Comparison of ENCODE assay signal across 8 cellular contexts in the genomic region with DNA sequence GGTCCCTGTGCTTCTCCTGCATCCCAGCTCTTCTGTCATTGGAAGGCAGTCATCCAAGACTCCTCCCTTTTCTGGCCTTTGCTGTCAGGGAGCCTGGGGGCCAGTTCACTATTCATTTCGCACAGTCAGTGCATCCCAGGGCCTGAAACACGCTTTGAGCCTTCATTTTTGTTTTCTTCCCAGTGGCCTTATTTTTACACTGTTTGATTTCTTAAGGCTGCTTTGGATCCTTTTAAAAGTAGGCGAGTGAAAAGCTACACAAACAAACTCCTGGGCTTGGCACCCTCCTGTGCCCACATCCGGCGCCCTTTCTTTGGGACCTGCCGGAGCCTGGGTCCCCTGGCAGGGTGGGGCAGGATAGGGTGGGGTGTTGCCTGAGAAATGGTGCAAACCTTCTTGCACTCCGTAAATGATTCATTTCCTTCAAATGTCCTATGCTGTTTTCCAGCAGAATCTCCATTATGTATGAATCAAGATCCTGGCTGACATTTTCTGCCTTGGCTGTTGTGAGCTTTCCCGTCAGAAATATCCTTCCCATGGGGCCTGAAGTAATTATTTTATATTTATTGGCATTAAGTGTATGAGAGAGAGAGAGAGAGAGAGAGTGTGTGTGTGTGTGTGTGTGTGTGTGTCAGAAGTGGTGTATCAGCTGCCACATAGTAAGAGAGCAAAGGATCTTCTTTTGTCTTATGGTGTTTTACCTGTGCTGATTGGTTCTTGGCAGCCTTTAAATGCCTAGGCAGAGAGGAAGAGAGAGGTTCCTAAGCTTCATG. TPM values are rescaled to one million over a fixed set of nuclear protein-coding genes. Genes with fewer than 3 reads are reported as not detected.
DNase-seq lines count a peak whose midpoint lies in the region; ATAC-seq and TF ChIP-seq lines count a peak whose summit lies in the region.

No MANE protein-coding gene starts in this region.

- H3K4me1 ChIP-seq in RWPE2 (ENCODE audit: insufficient read depth, poor library complexity, severe bottlenecking) = peaks cover 49% of the 10 kb centered on the region

- H3K4me3 Mint-ChIP-seq in osteocyte (ENCODE audit: unreplicated experiment) = peak overlapping the region; percentile 47

- H3K4me3 ChIP-seq in RWPE2 (ENCODE audit: severe bottlenecking) (no peak overlapping the region), dorsolateral prefrontal cortex (peak overlapping the region in 1 of 59 donors; percentile 0)

- peak overlapping the region; percentile 91 for H3K27ac Mint-ChIP-seq in osteocyte (ENCODE audit: unreplicated experiment)

- peak overlapping the region; percentile 99 for H3K27ac ChIP-seq in RWPE2 (ENCODE audit: poor library complexity, severe bottlenecking)
- H3K27ac ChIP-seq in dorsolateral prefrontal cortex = peak overlapping the region in 51 of 59 donors; percentile 1 to 83 (median 57)

- H3K9me3 Mint-ChIP-seq in osteocyte (ENCODE audit: unreplicated experiment) = peaks cover 11% of the 10 kb centered on the region

- TF ChIP-seq CTCF in RWPE2 (IDR thresholded peaks at IDR 0.05; ENCODE audit: poor library complexity, severe bottlenecking) (no peak), dorsolateral prefrontal cortex (IDR thresholded peaks at IDR 0.05 in 54 of 56, conservative IDR thresholded peaks at IDR 0.05 in 2 of 56; ENCODE audit: low read depth in 1 of 56, partially characterized antibody in 56 of 56) (no peak), osteocyte (IDR thresholded peaks at IDR 0.05) (no peak), GM10266 (IDR thresholded peaks at IDR 0.05; ENCODE audit: control insufficient read depth, insufficient read depth, low read depth, missing control alignments) (no peak)

- DNase-seq in DMS153 (lab: John Stamatoyannopoulos, UW) (peak; percentile 52), RWPE2 (ENCODE audit: low spot score) (peak; percentile 80), dorsolateral prefrontal cortex (peak in 1 of 10 donors; percentile 23), osteocyte (ENCODE audit: extremely low spot score, unreplicated experiment) (no peak), GM10266 (ENCODE audit: extremely low spot score) (no peak), iPS-NIHi11 (ENCODE audit: low spot score) (no peak), NCI-H2227 treated with DMSO at 0.1 percent for 48 hours (lab: John Stamatoyannopoulos, UW) (no peak), cortex of kidney (lab: John Stamatoyannopoulos, UW) (no peak)

- ATAC-seq in RWPE2 (ENCODE audit: low read depth) = peak; percentile 89

- intact Hi-C loops in dorsolateral prefrontal cortex (cut with DNase I) = no loop called here

- H3K36me3 ChIP-seq in RWPE2 (ENCODE audit: low read depth) = peaks cover 22% of the 10 kb centered on the region

- peaks cover 62% of the 10 kb centered on the region for H3K4me1 Mint-ChIP-seq in osteocyte (ENCODE audit: unreplicated experiment)

- H3K27me3 ChIP-seq in RWPE2 (ENCODE audit: insufficient read depth, poor library complexity, severe bottlenecking) = no peaks in the 10 kb centered on the region
- H3K27me3 ChIP-seq in dorsolateral prefrontal cortex = no peaks in the 10 kb centered on the region

- peaks cover 12% of the 10 kb centered on the region for H3K36me3 Mint-ChIP-seq in osteocyte (ENCODE audit: unreplicated experiment)

- H3K27me3 Mint-ChIP-seq in osteocyte (ENCODE audit: unreplicated experiment) = no peaks in the 10 kb centered on the region

- peaks cover 31% of the 10 kb centered on the region for H3K9me3 ChIP-seq in RWPE2 (ENCODE audit: severe bottlenecking)

RNA-seq across cellular contexts. Expression of a gene that starts 45.6 kb away (rescaled TPM):
- total RNA-seq in dorsolateral prefrontal cortex (100 to 1,000 TPM in 90 of 120 experiments, 10 to 100 TPM in 30; 54.7 to 211 (median 113) TPM), osteocyte (35.3 and 45.1 TPM in 2 replicates)

Comparison
In these comparisons a context has a peak if more than half of its experiments do, and no peak if none do; other contexts are left out.
1. DNase-seq: peak in DMS153 (single experiment) and RWPE2 (single experiment); none in osteocyte (single experiment), GM10266 (single experiment), iPS-NIHi11 (single experiment), NCI-H2227 treated with DMSO at 0.1 percent for 48 hours (single experiment) and cortex of kidney (single experiment).